Comparison of ENCODE assay signal across 1 cellular context in genomic region chr16:50151744-50152143, GRCh38.
TF ChIP-seq lines count a peak whose summit lies in the region.

No MANE protein-coding gene starts in this region.

TF ChIP-seq in GM23338, 12 proteins besides CTCF, POLR2A, EP300 and RAD21 (continued from another document):
- no peak for TF ChIP-seq ZNF462 (CRISPR knock-in tag; IDR thresholded peaks at IDR 0.05)
